12 cellular contexts compared by ENCODE assay signal in the genomic region with DNA sequence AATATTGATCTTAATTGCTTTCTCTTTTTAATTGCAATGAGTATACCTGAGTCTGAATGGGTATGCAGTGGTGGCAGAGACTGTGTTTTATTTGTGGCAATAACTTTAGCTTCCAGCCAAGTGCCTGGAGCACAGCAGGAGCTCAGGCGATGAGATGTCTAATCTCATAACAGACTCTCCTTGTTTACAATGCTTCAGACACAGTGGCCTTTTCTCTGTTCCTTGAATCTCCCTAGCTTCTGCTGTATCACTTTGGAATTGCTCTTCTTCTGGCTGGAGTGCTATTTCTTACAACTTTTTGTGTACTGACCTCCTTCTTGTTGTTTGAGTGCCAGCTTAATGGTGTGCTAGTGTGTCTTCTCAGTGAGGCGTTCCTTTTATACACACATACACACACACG.
"Had no signal": no experiment of that assay in that cellular context is flagged by ENCODE, and none has a peak within 500 bp of the region (broad histone marks: within the 10 kb centered on the region; RNA-seq: fewer than 3 reads in every experiment).

No MANE protein-coding gene starts in this region.

- H3K4me1 ChIP-seq: adrenal gland, stomach had no signal

- DNase-seq: activated CD4-positive, alpha-beta T cell treated with anti-CD3 and anti-CD28 coated beads for 48 hours; activated CD8-positive, alpha-beta memory T cell treated with anti-CD3 and anti-CD28 coated beads for 24 hours; activated naive CD4-positive, alpha-beta T cell treated with anti-CD3 and anti-CD28 coated beads for 36 hours; adrenal gland; central memory CD4-positive, alpha-beta T cell; lower lobe of right lung; natural killer cell; stimulated activated CD4-positive, alpha-beta T cell treated with anti-CD3 and anti-CD28 coated beads, Interleukin-4, amount 100 ng/mL, for 1 hour; stomach; T1000; trophoblast cell had no signal

- H3K36me3 ChIP-seq: adrenal gland, lower lobe of right lung, stomach had no signal

- H3K4me3 ChIP-seq: adrenal gland, lower lobe of right lung, stomach had no signal

- ATAC-seq: activated T-helper 17 cell treated with anti-CD3 and anti-CD28 coated beads, Interleukin-2, amount 50 U/mL, for 72 hours; natural killer cell had no signal

- H3K27ac ChIP-seq: adrenal gland, lower lobe of right lung, stomach had no signal

- H3K4me3 Mint-ChIP-seq: activated naive CD4-positive, alpha-beta T cell treated with anti-CD3 and anti-CD28 coated beads for 36 hours; activated T-helper 17 cell treated with anti-CD3 and anti-CD28 coated beads, Interleukin-2, amount 50 U/mL, for 72 hours; natural killer cell had no signal

- H3K27me3 ChIP-seq: adrenal gland, stomach had no signal

- H3K27me3 Mint-ChIP-seq: activated T-helper 17 cell treated with anti-CD3 and anti-CD28 coated beads, Interleukin-2, amount 50 U/mL, for 72 hours had no signal

- H3K27ac Mint-ChIP-seq: activated naive CD4-positive, alpha-beta T cell treated with anti-CD3 and anti-CD28 coated beads for 36 hours; activated T-helper 17 cell treated with anti-CD3 and anti-CD28 coated beads, Interleukin-2, amount 50 U/mL, for 72 hours; natural killer cell had no signal

- H3K9me3 ChIP-seq: adrenal gland, lower lobe of right lung, stomach had no signal

- H3K9me3 Mint-ChIP-seq: activated naive CD4-positive, alpha-beta T cell treated with anti-CD3 and anti-CD28 coated beads for 36 hours; activated T-helper 17 cell treated with anti-CD3 and anti-CD28 coated beads, Interleukin-2, amount 50 U/mL, for 72 hours; natural killer cell had no signal

- H3K36me3 Mint-ChIP-seq: natural killer cell had no signal
